Comparison of ENCODE assay signal across 1 cellular context in genomic region chr11:108664241-108664640, GRCh38.
TF ChIP-seq lines count a peak whose summit lies in the region.

No MANE protein-coding gene starts in this region.

TF ChIP-seq in HepG2, 621 proteins besides CTCF, POLR2A, EP300 and RAD21 (continued from another document):
- TF ChIP-seq, protein P1, sequence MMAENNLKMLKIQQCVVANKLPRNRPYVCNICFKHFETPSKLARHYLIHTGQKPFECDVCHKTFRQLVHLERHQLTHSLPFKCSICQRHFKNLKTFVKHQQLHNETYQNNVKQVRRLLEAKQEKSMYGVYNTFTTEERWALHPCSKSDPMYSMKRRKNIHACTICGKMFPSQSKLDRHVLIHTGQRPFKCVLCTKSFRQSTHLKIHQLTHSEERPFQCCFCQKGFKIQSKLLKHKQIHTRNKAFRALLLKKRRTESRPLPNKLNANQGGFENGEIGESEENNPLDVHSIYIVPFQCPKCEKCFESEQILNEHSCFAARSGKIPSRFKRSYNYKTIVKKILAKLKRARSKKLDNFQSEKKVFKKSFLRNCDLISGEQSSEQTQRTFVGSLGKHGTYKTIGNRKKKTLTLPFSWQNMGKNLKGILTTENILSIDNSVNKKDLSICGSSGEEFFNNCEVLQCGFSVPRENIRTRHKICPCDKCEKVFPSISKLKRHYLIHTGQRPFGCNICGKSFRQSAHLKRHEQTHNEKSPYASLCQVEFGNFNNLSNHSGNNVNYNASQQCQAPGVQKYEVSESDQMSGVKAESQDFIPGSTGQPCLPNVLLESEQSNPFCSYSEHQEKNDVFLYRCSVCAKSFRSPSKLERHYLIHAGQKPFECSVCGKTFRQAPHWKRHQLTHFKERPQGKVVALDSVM (CRISPR knock-in tag; IDR thresholded peaks at IDR 0.05) = 0 out of 2 replicates have a peak, but pooled peaks have one; percentile 16
- no peak for TF ChIP-seq DR1 (CRISPR knock-in tag; IDR thresholded peaks at IDR 0.05)
- TF ChIP-seq ZNF460 (CRISPR knock-in tag; IDR thresholded peaks at IDR 0.05; ENCODE audit: borderline replicate concordance) = peak; percentile 82
- TF ChIP-seq, protein P2, sequence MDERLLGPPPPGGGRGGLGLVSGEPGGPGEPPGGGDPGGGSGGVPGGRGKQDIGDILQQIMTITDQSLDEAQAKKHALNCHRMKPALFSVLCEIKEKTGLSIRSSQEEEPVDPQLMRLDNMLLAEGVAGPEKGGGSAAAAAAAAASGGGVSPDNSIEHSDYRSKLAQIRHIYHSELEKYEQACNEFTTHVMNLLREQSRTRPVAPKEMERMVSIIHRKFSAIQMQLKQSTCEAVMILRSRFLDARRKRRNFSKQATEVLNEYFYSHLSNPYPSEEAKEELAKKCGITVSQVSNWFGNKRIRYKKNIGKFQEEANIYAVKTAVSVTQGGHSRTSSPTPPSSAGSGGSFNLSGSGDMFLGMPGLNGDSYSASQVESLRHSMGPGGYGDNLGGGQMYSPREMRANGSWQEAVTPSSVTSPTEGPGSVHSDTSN (CRISPR knock-in tag; IDR thresholded peaks at IDR 0.05) = no peak
